Comparison of ENCODE assay signal across 26 cellular contexts in the genomic region with DNA sequence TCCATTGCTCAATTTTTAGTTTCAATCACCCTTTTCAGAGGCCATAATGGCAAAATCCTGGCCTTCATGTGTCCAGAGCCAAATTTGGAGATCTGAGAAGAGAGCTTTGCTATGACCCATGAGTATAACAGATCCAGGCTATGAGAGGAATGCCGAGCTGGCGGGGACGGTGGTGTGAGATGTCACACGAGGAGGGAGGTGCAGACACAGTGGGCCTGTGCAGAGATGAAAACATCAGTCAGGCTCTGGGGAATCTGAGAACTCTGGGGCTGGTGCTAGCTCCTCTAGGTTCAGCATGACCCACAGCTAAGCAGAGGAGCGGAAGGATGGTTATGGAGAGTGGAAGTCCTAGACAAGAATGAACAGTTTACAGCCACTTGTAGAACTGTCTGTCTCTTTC.
"Had no signal": no experiment of that assay in that cellular context is flagged by ENCODE, and none has a peak within 500 bp of the region (broad histone marks: within the 10 kb centered on the region; RNA-seq: fewer than 3 reads in every experiment).

No MANE protein-coding gene starts in this region.

- H3K27me3 ChIP-seq: Peyer's patch had no signal

- H3K36me3 ChIP-seq: Peyer's patch had no signal

- H3K27ac ChIP-seq: Peyer's patch, RWPE1 had no signal

- H3K27me3 Mint-ChIP-seq: activated B cell treated with CpG ODN at 0.5 μM for 24 hours; activated CD4-positive, alpha-beta T cell treated with anti-CD3 and anti-CD28 coated beads, Interleukin-2, amount 10 ng/mL, durations not matched to agents 24 days and 14 days; activated CD8-positive, alpha-beta memory T cell treated with anti-CD3 and anti-CD28 coated beads, Interleukin-2, amount 10 ng/mL, durations not matched to agents 7 days and 5 days had no signal

- H3K27ac Mint-ChIP-seq: activated B cell treated with CpG ODN at 0.5 μM for 24 hours; activated CD4-positive, alpha-beta T cell treated with anti-CD3 and anti-CD28 coated beads, Interleukin-2, amount 10 ng/mL, durations not matched to agents 24 days and 14 days; activated CD8-positive, alpha-beta memory T cell treated with anti-CD3 and anti-CD28 coated beads, Interleukin-2, amount 10 ng/mL, durations not matched to agents 7 days and 5 days; activated naive CD4-positive, alpha-beta T cell treated with anti-CD3 and anti-CD28 coated beads, Interleukin-2, amount 50 U/mL, for 72 hours; IgD-negative memory B cell; T-helper 17 cell had no signal

- H3K36me3 Mint-ChIP-seq: activated CD8-positive, alpha-beta memory T cell treated with anti-CD3 and anti-CD28 coated beads, Interleukin-2, amount 10 ng/mL, durations not matched to agents 7 days and 5 days; activated naive CD4-positive, alpha-beta T cell treated with anti-CD3 and anti-CD28 coated beads, Interleukin-2, amount 50 U/mL, for 72 hours; brain; IgD-negative memory B cell had no signal

- H3K4me3 ChIP-seq: Peyer's patch had no signal

- DNase-seq: activated B cell treated with CpG ODN at 0.5 μM for 24 hours; activated CD4-positive, alpha-beta T cell treated with anti-CD3 and anti-CD28 coated beads for 1 hour; activated CD4-positive, alpha-beta T cell treated with anti-CD3 and anti-CD28 coated beads, Interleukin-2, amount 10 ng/mL, durations not matched to agents 24 days and 14 days; activated CD4-positive, alpha-beta T cell treated with anti-CD3 and anti-CD28 coated beads, Interleukin-2, amount 50 U/mL, for 48 hours; activated CD8-positive, alpha-beta memory T cell treated with anti-CD3 and anti-CD28 coated beads, Interleukin-2, amount 10 ng/mL, durations not matched to agents 7 days and 5 days; activated effector memory CD4-positive, alpha-beta T cell treated with anti-CD3 and anti-CD28 coated beads, Interleukin-2, amount 50 U/mL, for 16 hours; activated naive CD4-positive, alpha-beta T cell treated with Interleukin-2 at 50 U/mL for 16 hours; activated T-cell treated with anti-CD3 and anti-CD28 coated beads, Interleukin-2, amount 50 U/mL, for 4 hours; amygdala; KG1; NCI-H1092; NCI-H1417; NCI-H2029; NCI-H2107; NCI-H2171 treated with DMSO at 0.1 percent for 48 hours; NCI-H226; NCI-H526 treated with DMSO at 0.1 percent for 48 hours; NCI-H82; Peyer's patch; SHP77 treated with DMSO at 0.1 percent for 48 hours; T-helper 17 cell; T-helper 9 cell had no signal

- H3K4me3 Mint-ChIP-seq: activated B cell treated with CpG ODN at 0.5 μM for 24 hours; activated CD4-positive, alpha-beta T cell treated with anti-CD3 and anti-CD28 coated beads, Interleukin-2, amount 10 ng/mL, durations not matched to agents 24 days and 14 days; activated CD8-positive, alpha-beta memory T cell treated with anti-CD3 and anti-CD28 coated beads, Interleukin-2, amount 10 ng/mL, durations not matched to agents 7 days and 5 days; activated T-cell treated with anti-CD3 and anti-CD28 coated beads, Interleukin-2, amount 50 U/mL, for 4 hours; brain; IgD-negative memory B cell; T-helper 17 cell had no signal

- H3K4me1 ChIP-seq: Peyer's patch had no signal

- H3K4me1 Mint-ChIP-seq: activated B cell treated with CpG ODN at 0.5 μM for 24 hours; activated CD4-positive, alpha-beta T cell treated with anti-CD3 and anti-CD28 coated beads, Interleukin-2, amount 10 ng/mL, durations not matched to agents 24 days and 14 days; activated CD8-positive, alpha-beta memory T cell treated with anti-CD3 and anti-CD28 coated beads, Interleukin-2, amount 10 ng/mL, durations not matched to agents 7 days and 5 days; brain; IgD-negative memory B cell; T-helper 17 cell had no signal

- ATAC-seq: activated CD8-positive, alpha-beta memory T cell treated with anti-CD3 and anti-CD28 coated beads, Interleukin-2, amount 10 ng/mL, durations not matched to agents 7 days and 5 days; activated naive CD4-positive, alpha-beta T cell treated with anti-CD3 and anti-CD28 coated beads, Interleukin-2, amount 50 U/mL, for 72 hours; activated T-cell treated with anti-CD3 and anti-CD28 coated beads, Interleukin-2, amount 50 U/mL, for 4 hours; T-helper 17 cell had no signal

- H3K9me3 Mint-ChIP-seq: activated B cell treated with CpG ODN at 0.5 μM for 24 hours; activated CD4-positive, alpha-beta T cell treated with anti-CD3 and anti-CD28 coated beads, Interleukin-2, amount 10 ng/mL, durations not matched to agents 24 days and 14 days; activated naive CD4-positive, alpha-beta T cell treated with anti-CD3 and anti-CD28 coated beads, Interleukin-2, amount 50 U/mL, for 72 hours; activated T-cell treated with anti-CD3 and anti-CD28 coated beads, Interleukin-2, amount 50 U/mL, for 4 hours had no signal

- H3K9me3 ChIP-seq: Peyer's patch had no signal
